16 cellular contexts compared by ENCODE assay signal in genomic region chr9:116546711-116547581, GRCh38.
DNase-seq lines count a peak whose midpoint lies in the region; ATAC-seq and TF ChIP-seq lines count a peak whose summit lies in the region.
"Had no signal": no experiment of that assay in that cellular context is flagged by ENCODE, and none has a peak within 500 bp of the region (broad histone marks: within the 10 kb centered on the region; RNA-seq: fewer than 3 reads in every experiment).

No MANE protein-coding gene starts in this region.

- in situ Hi-C loops in GM13976 (cut with MboI; ENCODE audit: low sequenced_read_pairs, unreplicated experiment): no loop called here

- H3K27ac ChIP-seq in PC-9: peak overlapping the region; percentile 27; the same call in 1 of the 2 replicates
- H3K27ac ChIP-seq in esophagus squamous epithelium: peak overlapping the region in 3 of 4 donors; percentile 28 to 56 (median 47)
- H3K27ac ChIP-seq: C4-2B, dorsolateral prefrontal cortex had no signal

- 80 to 83% methylated on average over 7 of the region's 7 CpGs for WGBS in esophagus squamous epithelium, 2 donors

- H3K27me3 ChIP-seq in PC-9 (ENCODE audit: insufficient read depth, low read depth) (no peaks in the 10 kb centered on the region), esophagus squamous epithelium (no peaks in the 10 kb centered on the region)
- H3K27me3 ChIP-seq: dorsolateral prefrontal cortex had no signal

- intact Hi-C loops in PC-9 (cut with micrococcal nuclease; ENCODE audit: unreplicated experiment): loop anchor here (10.0 kb wide), 1 partner anchor 122 kb away; no protein-coding TSS in a partner anchor
- intact Hi-C loops in esophagus squamous epithelium (cut with DNase I): no loop called here

- H3K9me2 ChIP-seq in PC-9 (ENCODE audit: insufficient read depth): no peaks in the 10 kb centered on the region

- DNase-seq in HCEC 1CT (peak; percentile 62), PC-9 (peak in 1 of 2 experiments; percentile 65), esophagus squamous epithelium (lab: John Stamatoyannopoulos, UW) (no peak), renal cortical epithelial cell (ENCODE audit: low read depth) (peak; percentile 87), GM13976 (ENCODE audit: low spot score) (no peak), NCI-H1436 (lab: John Stamatoyannopoulos, UW) (no peak), AML-193 (lab: John Stamatoyannopoulos, UW) (no peak)
- DNase-seq: activated CD4-positive, CD25-positive, alpha-beta regulatory T cell treated with anti-CD3 and anti-CD28 coated beads, Interleukin-2, amount 50 U/mL, for 72 hours; activated naive CD8-positive, alpha-beta T cell treated with anti-CD3 and anti-CD28 coated beads, Interleukin-2, amount 50 U/mL, for 24 hours; dorsolateral prefrontal cortex; EL; Karpas-422; NCI-H2107; stimulated activated naive CD4-positive, alpha-beta T cell had no signal

- H3K9me3 ChIP-seq in PC-9 (ENCODE audit: insufficient read depth, low read depth): no peaks in the 10 kb centered on the region
- no peaks in the 10 kb centered on the region for H3K9me3 ChIP-seq in esophagus squamous epithelium

- H3K4me2 ChIP-seq in PC-9: peak overlapping the region; percentile 38

- no peaks in the 10 kb centered on the region for H3K79me2 ChIP-seq in PC-9 (ENCODE audit: low read depth)

- no peak for TF ChIP-seq POLR2A in esophagus squamous epithelium (IDR thresholded peaks at IDR 0.05)

- POLR2A ChIA-PET in PC-9 (lab: Charles Lee; ENCODE audit: unreplicated experiment): no interaction called here

- CTCF ChIA-PET in PC-9 (lab: Charles Lee): no interaction called here

- H3K4me1 ChIP-seq in PC-9 (replicated peaks; ENCODE audit: insufficient read depth) (peaks cover 50% of the 10 kb centered on the region), esophagus squamous epithelium (peaks cover 10 to 46% (median 34%) of the 10 kb centered on the region in 3 donors)

- H3K36me3 ChIP-seq in PC-9 (ENCODE audit: low read depth) (no peaks in the 10 kb centered on the region), esophagus squamous epithelium (no peaks in the 10 kb centered on the region)

- no TSS peak for BruUV-seq in PC-9 (replicated peaks; lab: Mats Ljungman, UMichigan)

- TF ChIP-seq CTCF in PC-9 (conservative IDR thresholded peaks at IDR 0.05) (no peak), esophagus squamous epithelium (IDR thresholded peaks at IDR 0.05) (no peak), GM13976 (IDR thresholded peaks at IDR 0.05; ENCODE audit: borderline replicate concordance, control extremely low read depth, extremely low read depth, insufficient read depth, missing control alignments) (no peak)

- H3K4me3 ChIP-seq in PC-9 (no peak overlapping the region), esophagus squamous epithelium (no peak overlapping the region)
- H3K4me3 ChIP-seq: dorsolateral prefrontal cortex had no signal

- 0 out of 2 replicates have a peak overlapping the region, but pooled peaks have one; percentile 59 for H2AFZ ChIP-seq in PC-9

- H4K20me1 ChIP-seq in PC-9 (ENCODE audit: insufficient read depth): no peaks in the 10 kb centered on the region

- ATAC-seq in GM21825 (IDR thresholded peaks at IDR 0.05; ENCODE audit: unreplicated experiment): no peak
- ATAC-seq: activated naive CD8-positive, alpha-beta T cell treated with anti-CD3 and anti-CD28 coated beads, Interleukin-2, amount 50 U/mL, for 24 hours had no signal

- peaks cover 12% of the 10 kb centered on the region for H3F3A ChIP-seq in PC-9 (ENCODE audit: insufficient read depth, low read depth)

Comparison
In these comparisons a context has a peak if more than half of its experiments do, and no peak if none do; other contexts are left out.
1. DNase-seq: peak in HCEC 1CT (single experiment) and renal cortical epithelial cell (single experiment); none in esophagus squamous epithelium (single experiment), GM13976 (single experiment), NCI-H1436 (single experiment) and AML-193 (0 of 2).